8 cellular contexts compared by ENCODE assay signal in genomic region chr3:9951598-9951961, GRCh38. TPM values are rescaled to one million over a fixed set of nuclear protein-coding genes. Genes with fewer than 3 reads are reported as not detected.
DNase-seq lines count a peak whose midpoint lies in the region; ATAC-seq and TF ChIP-seq lines count a peak whose summit lies in the region.

No MANE protein-coding gene starts in this region.

- no peaks in the 10 kb centered on the region for H3K27me3 ChIP-seq in NT2/D1 (ENCODE audit: insufficient read depth, insufficient read length)

- DNase-seq in NT2/D1 (ENCODE audit: low read depth, low spot score) (no peak), epithelial cell of proximal tubule (ENCODE audit: low read depth) (no peak), skeletal muscle cell (ENCODE audit: low read depth) (no peak), ureter (ENCODE audit: low spot score) (no peak), epidermal melanocyte (ENCODE audit: insufficient read length, low spot score) (no peak), NCI-H1105 treated with DMSO at 0.1 percent for 48 hours (lab: John Stamatoyannopoulos, UW) (no peak)

- peaks cover 22% of the 10 kb centered on the region for H3K4me1 ChIP-seq in NT2/D1 (ENCODE audit: insufficient read depth, insufficient read length)

- ATAC-seq in GM19438 (IDR thresholded peaks at IDR 0.05; ENCODE audit: low read depth, unreplicated experiment) (peak; percentile 16), HG02678 (IDR thresholded peaks at IDR 0.05; ENCODE audit: unreplicated experiment) (no peak)

- no peak for TF ChIP-seq CTCF in epithelial cell of proximal tubule (conservative IDR thresholded peaks at IDR 0.05; ENCODE audit: low read depth, low read length)

- no peaks in the 10 kb centered on the region for H3K9me3 ChIP-seq in NT2/D1 (ENCODE audit: insufficient read depth, low read length)

- peaks cover 6% of the 10 kb centered on the region for H3K36me3 ChIP-seq in NT2/D1 (ENCODE audit: insufficient read depth, insufficient read length, low read length)

- peak overlapping the region; percentile 82 for H3K9ac ChIP-seq in NT2/D1 (ENCODE audit: insufficient read length, low read depth)

- H3K4me3 ChIP-seq in NT2/D1 (ENCODE audit: insufficient read length, low read depth) (peak overlapping the region; percentile 78), epithelial cell of proximal tubule (ENCODE audit: low read depth, low read length) (peak overlapping the region; percentile 60), skeletal muscle cell (ENCODE audit: low read depth, low read length) (peak overlapping the region; percentile 58)

RNA-seq across cellular contexts. Expression of gene PRRT3, which starts 0.6 kb away (rescaled TPM):
- total RNA-seq in epithelial cell of proximal tubule = 1.3 and 2.4 TPM in 2 replicates
- total RNA-seq in ureter = 3.5 TPM

RNA-seq across cellular contexts. Expression of gene CRELD1, which starts 17.9 kb away (rescaled TPM):
- total RNA-seq in epithelial cell of proximal tubule (20.5 and 36.6 TPM in 2 replicates), ureter (37.0 TPM)

RNA-seq across cellular contexts. Expression of gene IL17RC, which starts 34.7 kb away (rescaled TPM):
- 33.2 and 35.3 TPM in 2 replicates for total RNA-seq in epithelial cell of proximal tubule
- 34.0 TPM for total RNA-seq in ureter

RNA-seq across cellular contexts. Expression of gene EMC3, which starts 35.1 kb away (rescaled TPM):
- total RNA-seq in epithelial cell of proximal tubule (32.1 and 51.0 TPM in 2 replicates), ureter (63.1 TPM)

RNA-seq across cellular contexts. Expression of gene IL17RE, which starts 48.9 kb away (rescaled TPM):
- total RNA-seq in epithelial cell of proximal tubule (4.1 and 4.8 TPM in 2 replicates), ureter (11.9 TPM)
